ENCODE assay signal across 11 cellular contexts in the genomic region with DNA sequence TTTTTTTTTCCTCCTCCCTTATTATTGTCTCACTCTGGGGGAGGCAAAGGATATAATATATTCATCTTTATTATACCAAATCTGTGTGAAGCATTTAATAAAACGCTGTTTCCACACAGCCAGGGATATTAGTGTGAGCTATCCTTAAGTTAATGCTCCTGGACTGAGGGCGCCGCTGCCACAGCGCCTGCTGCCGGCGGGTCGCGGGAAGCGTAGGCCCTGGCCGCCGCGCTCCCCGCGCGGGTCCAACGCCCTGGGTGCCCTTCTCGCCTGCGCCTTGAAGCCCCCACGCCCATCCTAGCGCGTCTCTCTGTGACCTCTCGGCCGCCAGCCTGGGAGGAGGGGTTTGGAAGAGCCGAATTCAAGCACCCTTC. TPM values are rescaled to one million over a fixed set of nuclear protein-coding genes. Genes with fewer than 3 reads are reported as not detected.
DNase-seq lines count a peak whose midpoint lies in the region; ATAC-seq, FAIRE-seq and TF ChIP-seq lines count a peak whose summit lies in the region.
"Had no signal": no experiment of that assay in that cellular context is flagged by ENCODE, and none has a peak within 500 bp of the region (broad histone marks: within the 10 kb centered on the region; RNA-seq: fewer than 3 reads in every experiment).

No MANE protein-coding gene starts in this region.

- TF ChIP-seq POLR2A in testis (IDR thresholded peaks at IDR 0.05) = no peak

- no peak overlapping the region for H3K4me3 Mint-ChIP-seq in activated CD8-positive, alpha-beta memory T cell treated with anti-CD3 and anti-CD28 coated beads, Interleukin-2, amount 10 ng/mL, durations not matched to agents 7 days and 5 days
- H3K4me3 Mint-ChIP-seq in activated T-helper 17 cell treated with anti-CD3 and anti-CD28 coated beads, Interleukin-2, amount 50 U/mL, for 72 hours = no peak overlapping the region
- H3K4me3 Mint-ChIP-seq: activated B cell treated with CpG ODN at 0.5 μM for 24 hours had no signal

- H3K36me3 ChIP-seq in testis (ENCODE audit: low read depth, missing control alignments) = no peaks in the 10 kb centered on the region
- H3K36me3 ChIP-seq: BE2C had no signal

- H3K27ac ChIP-seq in testis = no peak overlapping the region

- no peaks in the 10 kb centered on the region for H3K27me3 ChIP-seq in testis

- no peaks in the 10 kb centered on the region for H3K9me3 Mint-ChIP-seq in activated CD8-positive, alpha-beta memory T cell treated with anti-CD3 and anti-CD28 coated beads, Interleukin-2, amount 10 ng/mL, durations not matched to agents 7 days and 5 days (ENCODE audit: low read depth)
- no peaks in the 10 kb centered on the region for H3K9me3 Mint-ChIP-seq in activated T-helper 17 cell treated with anti-CD3 and anti-CD28 coated beads, Interleukin-2, amount 50 U/mL, for 72 hours
- H3K9me3 Mint-ChIP-seq: activated B cell treated with CpG ODN at 0.5 μM for 24 hours had no signal

- no peak for DNase-seq in activated CD8-positive, alpha-beta memory T cell treated with anti-CD3 and anti-CD28 coated beads, Interleukin-2, amount 10 ng/mL, durations not matched to agents 7 days and 5 days
- DNase-seq in activated CD8-positive, alpha-beta memory T cell treated with anti-CD3 and anti-CD28 coated beads for 24 hours = no peak
- no peak for DNase-seq in left ventricle myocardium superior
- DNase-seq in testis = no peak
- no peak for DNase-seq in urothelium cell line (ENCODE audit: low spot score)
- DNase-seq in HK-2 (ENCODE audit: unreplicated experiment) = no peak
- DNase-seq: activated B cell treated with CpG ODN at 0.5 μM for 24 hours, BE2C, naive B cell had no signal

- FAIRE-seq in urothelium cell line (lab: Jason Lieb, UNC) = no peak

- 12 to 36% methylated on average over 19 to 24 of the region's 24 CpGs for WGBS in testis, 2 donors

- no peak overlapping the region for H3K27ac Mint-ChIP-seq in activated CD8-positive, alpha-beta memory T cell treated with anti-CD3 and anti-CD28 coated beads, Interleukin-2, amount 10 ng/mL, durations not matched to agents 7 days and 5 days
- no peak overlapping the region for H3K27ac Mint-ChIP-seq in activated T-helper 17 cell treated with anti-CD3 and anti-CD28 coated beads, Interleukin-2, amount 50 U/mL, for 72 hours
- H3K27ac Mint-ChIP-seq: activated B cell treated with CpG ODN at 0.5 μM for 24 hours, naive B cell had no signal

- peaks cover 8% of the 10 kb centered on the region for H3K4me1 Mint-ChIP-seq in activated CD8-positive, alpha-beta memory T cell treated with anti-CD3 and anti-CD28 coated beads, Interleukin-2, amount 10 ng/mL, durations not matched to agents 7 days and 5 days
- peaks cover 11% of the 10 kb centered on the region for H3K4me1 Mint-ChIP-seq in activated T-helper 17 cell treated with anti-CD3 and anti-CD28 coated beads, Interleukin-2, amount 50 U/mL, for 72 hours

- ATAC-seq in activated CD8-positive, alpha-beta memory T cell treated with anti-CD3 and anti-CD28 coated beads, Interleukin-2, amount 10 ng/mL, durations not matched to agents 7 days and 5 days = peak; percentile 55
- peak; percentile 63 for ATAC-seq in activated T-helper 17 cell treated with anti-CD3 and anti-CD28 coated beads, Interleukin-2, amount 50 U/mL, for 72 hours (replicated peaks)
- peak; percentile 23 for ATAC-seq in left ventricle myocardium superior
- ATAC-seq in GM21381 (IDR thresholded peaks at IDR 0.05; ENCODE audit: unreplicated experiment) = no peak

- peak in 2 of 3 experiments; percentile 5 to 29 for TF ChIP-seq CTCF in testis (IDR thresholded peaks at IDR 0.05)

- no peaks in the 10 kb centered on the region for H3K9me3 ChIP-seq in testis
- H3K9me3 ChIP-seq: BE2C had no signal

- intact Hi-C loops in left ventricle myocardium superior (cut with micrococcal nuclease) (no loop called here), testis (cut with DNase I; ENCODE audit: low total_unique reads) (no loop called here)

- CTCF ChIA-PET in activated CD8-positive, alpha-beta memory T cell treated with anti-CD3 and anti-CD28 coated beads, Interleukin-2, amount 10 ng/mL, durations not matched to agents 7 days and 5 days (lab: Charles Lee) = interaction anchor here (0.6 to 5.7 kb wide), 8 partner anchors 12 to 500 kb away, joined by 3 to 33 read pairs (median 4); no protein-coding TSS in a partner anchor

- H3K27me3 Mint-ChIP-seq in activated CD8-positive, alpha-beta memory T cell treated with anti-CD3 and anti-CD28 coated beads, Interleukin-2, amount 10 ng/mL, durations not matched to agents 7 days and 5 days = peaks cover 69% of the 10 kb centered on the region
- H3K27me3 Mint-ChIP-seq in activated T-helper 17 cell treated with anti-CD3 and anti-CD28 coated beads, Interleukin-2, amount 50 U/mL, for 72 hours = peaks cover 64% of the 10 kb centered on the region

- no peaks in the 10 kb centered on the region for H3K4me1 ChIP-seq in testis
- H3K4me1 ChIP-seq: BE2C had no signal

- no peak overlapping the region for H3K4me3 ChIP-seq in testis

- H3K36me3 Mint-ChIP-seq in activated CD8-positive, alpha-beta memory T cell treated with anti-CD3 and anti-CD28 coated beads, Interleukin-2, amount 10 ng/mL, durations not matched to agents 7 days and 5 days = no peaks in the 10 kb centered on the region
- no peaks in the 10 kb centered on the region for H3K36me3 Mint-ChIP-seq in activated T-helper 17 cell treated with anti-CD3 and anti-CD28 coated beads, Interleukin-2, amount 50 U/mL, for 72 hours (ENCODE audit: low read depth)

RNA-seq across cellular contexts. Expression of a gene that starts 9.5 kb away (rescaled TPM):
- not detected for total RNA-seq in activated CD8-positive, alpha-beta memory T cell treated with anti-CD3 and anti-CD28 coated beads, Interleukin-2, amount 10 ng/mL, durations not matched to agents 7 days and 5 days
- not detected for total RNA-seq in activated T-helper 17 cell treated with anti-CD3 and anti-CD28 coated beads, Interleukin-2, amount 50 U/mL, for 72 hours
- total RNA-seq in left ventricle myocardium superior (not detected), testis (under 1 TPM in 1 of 2 donors, not detected in 1; 0.12 TPM)
- not detected for polyA plus RNA-seq in testis (ENCODE audit: insufficient read depth, low read depth, low replicate concordance)
- total RNA-seq: activated B cell treated with CpG ODN at 0.5 μM for 24 hours had no signal
